Comparison of ENCODE assay signal across 26 cellular contexts in the genomic region with DNA sequence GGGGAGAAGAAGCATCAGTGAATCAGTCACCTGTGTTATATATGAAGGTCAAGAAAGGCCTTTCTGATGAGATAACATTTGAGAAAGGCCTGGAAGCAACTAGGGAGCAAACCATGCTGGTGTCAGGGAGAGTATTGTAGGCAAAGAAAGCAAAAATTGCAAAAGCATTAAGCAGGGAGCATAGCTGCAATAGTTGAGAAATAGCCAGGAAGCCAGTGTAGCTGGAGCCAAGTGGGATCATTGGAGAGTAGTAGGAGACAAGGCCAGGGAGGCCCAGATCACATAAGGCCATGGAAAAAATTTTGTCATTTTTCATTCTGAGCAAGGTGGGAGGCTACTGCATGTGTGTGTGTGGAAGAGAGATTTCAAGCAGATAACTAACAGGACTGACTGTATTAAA. TPM values are rescaled to one million over a fixed set of nuclear protein-coding genes. Genes with fewer than 3 reads are reported as not detected.
DNase-seq lines count a peak whose midpoint lies in the region; ATAC-seq and TF ChIP-seq lines count a peak whose summit lies in the region.
"Had no signal": no experiment of that assay in that cellular context is flagged by ENCODE, and none has a peak within 500 bp of the region (broad histone marks: within the 10 kb centered on the region; RNA-seq: fewer than 3 reads in every experiment).

No MANE protein-coding gene starts in this region.

- H3K9me3 Mint-ChIP-seq in chondrocyte (ENCODE audit: low read depth) = no peaks in the 10 kb centered on the region

- peaks cover 26% of the 10 kb centered on the region for H3K4me1 Mint-ChIP-seq in chondrocyte (ENCODE audit: low read depth)
- H3K4me1 Mint-ChIP-seq: CD4-positive, CD25-positive, alpha-beta regulatory T cell had no signal

- H3K27ac Mint-ChIP-seq in chondrocyte (ENCODE audit: unreplicated experiment) = peak overlapping the region; percentile 49
- H3K27ac Mint-ChIP-seq: CD4-positive, CD25-positive, alpha-beta regulatory T cell had no signal

- no peak for TF ChIP-seq EP300 in ovary (IDR thresholded peaks at IDR 0.05)

- H3K9me3 ChIP-seq in ovary = no peaks in the 10 kb centered on the region
- H3K9me3 ChIP-seq: BE2C had no signal

- H3K4me3 ChIP-seq in fibroblast of villous mesenchyme (ENCODE audit: low read depth, low read length) (no peak overlapping the region), ovary (no peak overlapping the region)
- H3K4me3 ChIP-seq: GM12878, PC-9 had no signal

- no peaks in the 10 kb centered on the region for H3K27me3 Mint-ChIP-seq in chondrocyte (ENCODE audit: low read depth)

- H3K36me3 Mint-ChIP-seq in chondrocyte (ENCODE audit: low read depth) = no peaks in the 10 kb centered on the region
- H3K36me3 Mint-ChIP-seq: CD4-positive, CD25-positive, alpha-beta regulatory T cell had no signal

- intact Hi-C loops in ovary (cut with DNase I) = no loop called here

- no peak for TF ChIP-seq POLR2A in ovary (IDR thresholded peaks at IDR 0.05)

- DNase-seq in GM04503 (ENCODE audit: low read depth) (peak; percentile 54), chondrocyte (ENCODE audit: low spot score) (no peak), fibroblast of villous mesenchyme (ENCODE audit: low read depth) (peak; percentile 5), NCI-H526 treated with DMSO at 0.1 percent for 48 hours (lab: John Stamatoyannopoulos, UW) (no peak), ovary (no peak)
- DNase-seq: ACHN; BE2C; CD4-positive, CD25-positive, alpha-beta regulatory T cell; COR-L47; DMS 273 treated with DMSO at 0.1 percent for 48 hours; DND-41; GDM1; KG1; NCI-H1417; NCI-H187; NCI-H2107; NCI-H226; NCI-H524 treated with DMSO at 0.1 percent for 48 hours; PC-9; SIG-M5; T-helper 1 cell had no signal

- ATAC-seq in GM18873 (IDR thresholded peaks at IDR 0.05; ENCODE audit: low FRiP score, unreplicated experiment) (no peak), HG02623 (IDR thresholded peaks at IDR 0.05; ENCODE audit: unreplicated experiment) (no peak)
- ATAC-seq: GM12878, HepG2 had no signal

- H3K27ac ChIP-seq in ovary = no peak overlapping the region
- H3K27ac ChIP-seq: PC-9, RWPE1 had no signal

- H3K27me3 ChIP-seq in ovary = no peaks in the 10 kb centered on the region

- no peaks in the 10 kb centered on the region for H3K36me3 ChIP-seq in ovary
- H3K36me3 ChIP-seq: BE2C had no signal

- no peaks in the 10 kb centered on the region for H3K4me1 ChIP-seq in ovary (ENCODE audit: insufficient read depth)
- H3K4me1 ChIP-seq: BE2C had no signal

- TF ChIP-seq CTCF in chondrocyte (IDR thresholded peaks at IDR 0.05) = no peak
- no peak for TF ChIP-seq CTCF in fibroblast of villous mesenchyme (IDR thresholded peaks at IDR 0.05; ENCODE audit: insufficient read depth, low read depth, low read length)
- no peak for TF ChIP-seq CTCF in ovary (IDR thresholded peaks at IDR 0.05)

- no peak overlapping the region for H3K4me3 Mint-ChIP-seq in chondrocyte (ENCODE audit: unreplicated experiment)
- H3K4me3 Mint-ChIP-seq: CD4-positive, CD25-positive, alpha-beta regulatory T cell had no signal

RNA-seq across cellular contexts. Expression of gene MAGOHB, which starts 18.8 kb away (rescaled TPM):
- total RNA-seq in chondrocyte = 32.7 to 40.9 TPM (median 35.8 TPM) in 3 replicates
- 19.3 and 20.3 TPM in 2 replicates for total RNA-seq in fibroblast of villous mesenchyme
- total RNA-seq in ovary = 10 to 100 TPM in 6 of 7 donors, 1 to 10 TPM in 1; 8.5 to 25.9 (median 19.1) TPM
- 10 to 100 TPM; 14.1 to 20.4 TPM for polyA plus RNA-seq in ovary

RNA-seq across cellular contexts. Expression of gene STYK1, which starts 41.6 kb away (rescaled TPM):
- 0.12 to 0.31 TPM (median 0.15 TPM) in 3 replicates for total RNA-seq in chondrocyte
- total RNA-seq in fibroblast of villous mesenchyme = under 0.01 and 0.86 TPM in 2 replicates
- total RNA-seq in ovary = 1 to 10 TPM in 1 of 7 donors, under 1 TPM in 4, not detected in 2; 0.12 to 1.3 (median 0.33) TPM
- polyA plus RNA-seq in ovary = under 1 TPM; 0.07 to 0.70 TPM
- total RNA-seq: CD4-positive, CD25-positive, alpha-beta regulatory T cell; HepG2 had no signal
- polyA plus RNA-seq: CD4-positive, CD25-positive, alpha-beta regulatory T cell; HepG2 had no signal

Comparison
In these comparisons a context has a peak if more than half of its experiments do, and no peak if none do; other contexts are left out.
1. DNase-seq: peak in GM04503 (single experiment) and fibroblast of villous mesenchyme (single experiment); none in chondrocyte (single experiment), NCI-H526 treated with DMSO at 0.1 percent for 48 hours (single experiment) and ovary (0 of 5).